In the genomic region with DNA sequence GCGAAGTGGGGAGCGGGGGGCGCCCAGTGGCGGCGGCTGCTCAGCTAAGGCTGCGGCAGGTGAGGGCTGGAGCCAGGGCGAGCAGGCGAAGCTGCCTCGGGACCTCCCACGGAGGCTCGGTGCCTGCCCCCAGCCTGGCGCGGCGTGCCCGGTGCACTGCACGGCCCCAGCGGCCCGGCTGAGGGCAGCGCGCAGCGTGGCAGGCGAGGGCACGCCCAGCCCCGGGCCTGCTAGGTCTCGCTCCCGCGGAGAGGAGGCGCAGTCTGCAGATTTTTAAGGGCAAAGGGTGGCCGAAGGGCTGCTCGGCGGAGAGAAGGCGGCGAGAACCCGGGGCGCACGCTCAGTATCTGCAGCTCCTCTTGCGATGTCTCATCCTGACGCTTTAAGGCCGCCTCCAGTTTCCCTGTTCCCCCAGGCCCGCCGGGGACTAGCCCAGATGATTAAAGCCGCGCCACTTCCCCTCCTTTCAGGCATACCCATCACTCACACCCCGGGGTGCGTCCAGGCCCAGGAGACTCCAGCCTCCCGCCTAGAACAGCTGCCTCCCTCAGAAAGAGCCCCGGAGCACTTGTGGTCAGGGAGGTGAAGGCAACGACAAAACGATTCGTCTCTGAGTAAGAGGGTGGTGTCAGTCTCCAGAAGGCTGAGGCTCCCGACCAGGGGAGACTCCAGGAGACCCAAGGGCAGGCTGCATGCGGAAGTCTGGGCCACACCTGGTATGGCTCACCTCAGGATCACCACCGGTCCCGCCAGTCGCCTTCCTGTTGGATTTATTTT, we compare ENCODE assay signal across 9 cellular contexts. TPM values are rescaled to one million over a fixed set of nuclear protein-coding genes. Genes with fewer than 3 reads are reported as not detected.
DNase-seq lines count a peak whose midpoint lies in the region; ATAC-seq and TF ChIP-seq lines count a peak whose summit lies in the region.
"Had no signal": no experiment of that assay in that cellular context is flagged by ENCODE, and none has a peak within 500 bp of the region (broad histone marks: within the 10 kb centered on the region; RNA-seq: fewer than 3 reads in every experiment).

FERMT1 (minus strand) TSS at position 158 of the 777 bp plus-strand sequence. CDS start 3,476 bp downstream, outside the sequence.

- TF ChIP-seq CTCF in heart left ventricle (IDR thresholded peaks at IDR 0.05) (peak in 4 of 12 donors; percentile 11 to 42 (median 26)), progenitor cell of endocrine pancreas (IDR thresholded peaks at IDR 0.05; ENCODE audit: unreplicated experiment) (peak; percentile 48)

- H3K27me3 ChIP-seq in heart left ventricle: peaks cover 0 to 19% (median 0%) of the 10 kb centered on the region in 9 donors

- WGBS in heart left ventricle, 4 donors: 5 to 11% (median 9%) methylated on average over 13 to 55 of the region's 55 CpGs

- no peaks in the 10 kb centered on the region for H3K9me3 Mint-ChIP-seq in activated naive CD4-positive, alpha-beta T cell treated with anti-CD3 and anti-CD28 coated beads, Interleukin-2, amount 50 U/mL, for 24 hours
- no peaks in the 10 kb centered on the region for H3K9me3 Mint-ChIP-seq in progenitor cell of endocrine pancreas (ENCODE audit: low read depth)
- H3K9me3 Mint-ChIP-seq: natural killer cell had no signal

- peaks cover 28% of the 10 kb centered on the region for H3K27me3 Mint-ChIP-seq in activated naive CD4-positive, alpha-beta T cell treated with anti-CD3 and anti-CD28 coated beads, Interleukin-2, amount 50 U/mL, for 24 hours
- peaks cover 11% of the 10 kb centered on the region for H3K27me3 Mint-ChIP-seq in progenitor cell of endocrine pancreas

- ATAC-seq in activated CD4-positive, CD25-positive, alpha-beta regulatory T cell treated with anti-CD3 and anti-CD28 coated beads, Interleukin-2, amount 50 U/mL, for 24 hours: peak; percentile 46 to 60
- ATAC-seq in HG03025 (IDR thresholded peaks at IDR 0.05; ENCODE audit: low FRiP score, unreplicated experiment) (peak; percentile 73), heart left ventricle (peak in 3 of 4 donors; percentile 89 to 95 (median 94))

- intact Hi-C loops in heart left ventricle (cut with DNase I): no loop called here

- H3K36me3 ChIP-seq in heart left ventricle: no peaks in the 10 kb centered on the region

- H3K4me3 ChIP-seq in heart left ventricle: peak within 1 kb of the TSS; percentile 29 to 72 (median 58)

- H3K4me1 Mint-ChIP-seq in activated naive CD4-positive, alpha-beta T cell treated with anti-CD3 and anti-CD28 coated beads, Interleukin-2, amount 50 U/mL, for 24 hours: peaks cover 6% of the 10 kb centered on the region
- peaks cover 17% of the 10 kb centered on the region for H3K4me1 Mint-ChIP-seq in progenitor cell of endocrine pancreas (ENCODE audit: low read depth)

- peaks cover 0 to 18% (median 4%) of the 10 kb centered on the region in 12 donors for H3K4me1 ChIP-seq in heart left ventricle

- TF ChIP-seq POLR2A in heart left ventricle (IDR thresholded peaks at IDR 0.05): no peak

- peak within 1 kb of the TSS; percentile 30 for H3K4me3 Mint-ChIP-seq in activated naive CD4-positive, alpha-beta T cell treated with anti-CD3 and anti-CD28 coated beads, Interleukin-2, amount 50 U/mL, for 24 hours
- peak within 1 kb of the TSS; percentile 74 for H3K4me3 Mint-ChIP-seq in progenitor cell of endocrine pancreas (ENCODE audit: low read depth)
- H3K4me3 Mint-ChIP-seq: natural killer cell had no signal

- H3K27ac Mint-ChIP-seq in activated naive CD4-positive, alpha-beta T cell treated with anti-CD3 and anti-CD28 coated beads, Interleukin-2, amount 50 U/mL, for 24 hours: no peak within 1 kb of the TSS
- H3K27ac Mint-ChIP-seq in progenitor cell of endocrine pancreas: peak within 1 kb of the TSS; percentile 93
- H3K27ac Mint-ChIP-seq: natural killer cell had no signal

- H3K9me3 ChIP-seq in heart left ventricle: no peaks in the 10 kb centered on the region

- H3K27ac ChIP-seq in heart left ventricle: peak within 1 kb of the TSS in 5 of 12 donors; percentile 12 to 57 (median 42)

- H3K36me3 Mint-ChIP-seq in activated naive CD4-positive, alpha-beta T cell treated with anti-CD3 and anti-CD28 coated beads, Interleukin-2, amount 50 U/mL, for 24 hours: no peaks in the 10 kb centered on the region
- peaks cover 10% of the 10 kb centered on the region for H3K36me3 Mint-ChIP-seq in progenitor cell of endocrine pancreas (ENCODE audit: insufficient read depth)
- H3K36me3 Mint-ChIP-seq: natural killer cell had no signal

- no peak for DNase-seq in activated CD4-positive, CD25-positive, alpha-beta regulatory T cell treated with anti-CD3 and anti-CD28 coated beads, Interleukin-2, amount 50 U/mL, for 72 hours
- DNase-seq in NCI-H526 treated with DMSO at 0.1 percent for 48 hours (lab: John Stamatoyannopoulos, UW) (peak; percentile 49), heart left ventricle (peak; percentile 29 to 69 (median 48)), progenitor cell of endocrine pancreas (ENCODE audit: low spot score, unreplicated experiment) (peak; percentile 54), GDM1 (lab: John Stamatoyannopoulos, UW) (no peak)
- DNase-seq: natural killer cell had no signal

RNA-seq across cellular contexts. Expression of gene FERMT1, which starts in this region (rescaled TPM):
- total RNA-seq in heart left ventricle (1 to 10 TPM in 6 of 9 donors, under 1 TPM in 2, not detected in 1; 0.53 to 2.4 (median 1.3) TPM), progenitor cell of endocrine pancreas (8.1 and 8.4 TPM in 2 replicates)
- polyA plus RNA-seq in heart left ventricle: under 1 TPM; 0.06 to 0.15 TPM
- total RNA-seq: natural killer cell had no signal

Comparison
In these comparisons a context has a peak if more than half of its experiments do, and no peak if none do; other contexts are left out.
1. DNase-seq: peak in NCI-H526 treated with DMSO at 0.1 percent for 48 hours (single experiment), heart left ventricle (5 of 5) and progenitor cell of endocrine pancreas (single experiment); none in activated CD4-positive, CD25-positive, alpha-beta regulatory T cell treated with anti-CD3 and anti-CD28 coated beads, Interleukin-2, amount 50 U/mL, for 72 hours (single experiment) and GDM1 (single experiment).
2. Peak in every context shown above with its lines, with median percentiles within 50 percentile points of each other: ATAC-seq.